23 cellular contexts compared by ENCODE assay signal in genomic region chr11:70524096-70524922, GRCh38.
A peak's percentile ranks its signal among the peaks of the same experiment; 100 is the strongest.
DNase-seq lines count a peak whose midpoint lies in the region; ATAC-seq and TF ChIP-seq lines count a peak whose summit lies in the region.
"Had no signal": no experiment of that assay in that cellular context is flagged by ENCODE, and none has a peak within 500 bp of the region (broad histone marks: within the 10 kb centered on the region; RNA-seq: fewer than 3 reads in every experiment).

No MANE protein-coding gene starts in this region.

- no peak for ATAC-seq in left ventricle myocardium superior
- no peak for ATAC-seq in heart right ventricle
- no peak for ATAC-seq in aorta (ENCODE audit: low FRiP score)
- ATAC-seq in HG03520 (IDR thresholded peaks at IDR 0.05; ENCODE audit: unreplicated experiment): no peak
- ATAC-seq: activated CD4-positive, alpha-beta T cell treated with anti-CD3 and anti-CD28 coated beads for 36 hours; activated CD8-positive, alpha-beta memory T cell treated with anti-CD3 and anti-CD28 coated beads, Interleukin-2, amount 10 ng/mL, durations not matched to agents 7 days and 5 days; foreskin keratinocyte; PC-3 had no signal

- H3K27ac ChIP-seq in heart right ventricle (no peak overlapping the region), WERI-Rb-1 (no peak overlapping the region; the same call in 1 of the 2 replicates), aorta (ENCODE audit: low read depth in 1 of 2, low read length in 2 of 2) (no peak overlapping the region)
- H3K27ac ChIP-seq: coronary artery, foreskin keratinocyte, SJSA1, transverse colon had no signal

- no peaks in the 10 kb centered on the region for H3K36me3 ChIP-seq in heart right ventricle
- H3K36me3 ChIP-seq in WERI-Rb-1: no peaks in the 10 kb centered on the region
- H3K36me3 ChIP-seq in aorta (ENCODE audit: control insufficient read depth in 1 of 2, insufficient read depth in 2 of 2, low read length in 1 of 2): no peaks in the 10 kb centered on the region
- H3K36me3 ChIP-seq: SJSA1, transverse colon had no signal

- intact Hi-C loops in left ventricle myocardium superior (cut with micrococcal nuclease): no loop called here
- intact Hi-C loops in heart right ventricle (cut with DNase I): no loop called here
- intact Hi-C loops in aorta (cut with DNase I): no loop called here

- H3K4me1 ChIP-seq in heart right ventricle: peaks cover 0 to 4% (median 0%) of the 10 kb centered on the region in 9 donors
- no peaks in the 10 kb centered on the region for H3K4me1 ChIP-seq in aorta (ENCODE audit: control insufficient read depth in 1 of 2, insufficient read depth in 2 of 2, low read length in 2 of 2)
- H3K4me1 ChIP-seq: foreskin keratinocyte, transverse colon had no signal

- TF ChIP-seq CTCF in heart right ventricle (IDR thresholded peaks at IDR 0.05): no peak
- no peak for TF ChIP-seq CTCF in WERI-Rb-1 (IDR thresholded peaks at IDR 0.05; ENCODE audit: low read depth, low read length)

- H3K27me3 ChIP-seq in heart right ventricle (peaks cover 0 to 22% (median 11%) of the 10 kb centered on the region in 7 donors), WERI-Rb-1 (ENCODE audit: insufficient read depth, low read depth, severe bottlenecking) (no peaks in the 10 kb centered on the region), aorta (ENCODE audit: control insufficient read depth in 1 of 2, insufficient read depth in 2 of 2, low read length in 1 of 2) (no peaks in the 10 kb centered on the region)
- H3K27me3 ChIP-seq: foreskin keratinocyte, SJSA1, transverse colon had no signal

- DNase-seq in left ventricle myocardium superior (peak; percentile 9), heart right ventricle (no peak), WERI-Rb-1 (peak; percentile 3), islet precursor cell (peak; percentile 69), aorta (peak; percentile 23 to 62), T-helper 1 cell (no peak), COR-L47 (lab: John Stamatoyannopoulos, UW) (no peak)
- DNase-seq: activated CD4-positive, alpha-beta T cell treated with anti-CD3 and anti-CD28 coated beads for 36 hours; activated CD8-positive, alpha-beta memory T cell treated with anti-CD3 and anti-CD28 coated beads, Interleukin-2, amount 10 ng/mL, durations not matched to agents 7 days and 5 days; activated effector memory CD4-positive, alpha-beta T cell treated with Interleukin-2 at 50 U/mL for 16 hours; amniotic stem cell; CD4-positive, alpha-beta T cell; midbrain; NCI-H1930; PC-3; retina; stimulated activated naive CD4-positive, alpha-beta T cell; T1000; transverse colon had no signal

- H3K4me3 ChIP-seq in heart right ventricle: no peak overlapping the region
- no peak overlapping the region for H3K4me3 ChIP-seq in WERI-Rb-1 (ENCODE audit: low read depth, low read length)
- H3K4me3 ChIP-seq in aorta (ENCODE audit: low read length in 2 of 2): no peak overlapping the region
- H3K4me3 ChIP-seq: coronary artery, SJSA1, transverse colon had no signal

- H3K9me3 ChIP-seq in heart right ventricle (no peaks in the 10 kb centered on the region), WERI-Rb-1 (ENCODE audit: severe bottlenecking) (no peaks in the 10 kb centered on the region), aorta (ENCODE audit: control insufficient read depth, low read length) (no peaks in the 10 kb centered on the region)
- H3K9me3 ChIP-seq: transverse colon had no signal

- 50 to 52% methylated on average over 21 of the region's 21 CpGs for WGBS in heart right ventricle, 2 donors
- 61 to 66% methylated on average over 21 of the region's 21 CpGs for WGBS in aorta, 2 donors

Comparison
In these comparisons a context has a peak if more than half of its experiments do, and no peak if none do; other contexts are left out.
1. DNase-seq: peak in left ventricle myocardium superior (single experiment), WERI-Rb-1 (single experiment), islet precursor cell (single experiment) and aorta (2 of 2); none in heart right ventricle (0 of 2), T-helper 1 cell (0 of 5) and COR-L47 (single experiment).